Comparison of ENCODE assay signal across 8 cellular contexts in genomic region chr5:141701341-141702119, GRCh38. TPM values are rescaled to one million over a fixed set of nuclear protein-coding genes. Genes with fewer than 3 reads are reported as not detected.
DNase-seq lines count a peak whose midpoint lies in the region; ATAC-seq lines count a peak whose summit lies in the region.

No MANE protein-coding gene starts in this region.

- H3K27me3 Mint-ChIP-seq in activated T-helper 1 cell treated with anti-CD3 and anti-CD28 coated beads, Interleukin-12 subunit alpha, Interleukin-12 subunit beta, Interleukin-2, Interleukin-4 antibody, amounts not matched to agents 30 ng/mL and 10 ng/mL and 1 ng/mL, durations not matched to agents 14 hours and 24 hours and 36 hours (ENCODE audit: insufficient read depth) = peaks cover 45% of the 10 kb centered on the region

- H2AFZ ChIP-seq in neuronal stem cell (ENCODE audit: low read length) = peak overlapping the region; percentile 89

- H3K4me1 Mint-ChIP-seq in activated T-helper 1 cell treated with anti-CD3 and anti-CD28 coated beads, Interleukin-12 subunit alpha, Interleukin-12 subunit beta, Interleukin-2, Interleukin-4 antibody, amounts not matched to agents 30 ng/mL and 10 ng/mL and 1 ng/mL, durations not matched to agents 14 hours and 24 hours and 36 hours (ENCODE audit: low read depth) = peaks cover 12% of the 10 kb centered on the region

- H4K8ac ChIP-seq in neuronal stem cell (ENCODE audit: low read depth, low read length) = no peak overlapping the region

- WGBS in neuronal stem cell (ENCODE audit: extremely low coverage in 2 of 2, insufficient read length in 2 of 2, insufficient replicate concordance in 1 of 2), 2 donors = no CpG with 5 or more reads among the region's 16 CpGs

- H3K14ac ChIP-seq in neuronal stem cell (ENCODE audit: low read length) = no peak overlapping the region

- H4K91ac ChIP-seq in neuronal stem cell (ENCODE audit: low read depth, low read length, poor library complexity) = no peak overlapping the region

- H2BK5ac ChIP-seq in neuronal stem cell (ENCODE audit: low read length) = no peak overlapping the region

- H2AK5ac ChIP-seq in neuronal stem cell (ENCODE audit: low read depth, low read length) = no peak overlapping the region

- no peaks in the 10 kb centered on the region for H3K9me3 ChIP-seq in neuronal stem cell (replicated peaks in 1 of 2; ENCODE audit: control insufficient read depth in 2 of 2, insufficient read depth in 1 of 2, low read depth in 1 of 2, low read length in 2 of 2)

- H3K4me2 ChIP-seq in neuronal stem cell (ENCODE audit: insufficient read depth, low read length, poor library complexity, severe bottlenecking) = no peak overlapping the region

- no peak overlapping the region for H3K23ac ChIP-seq in neuronal stem cell (ENCODE audit: low read depth, low read length, poor library complexity)

- ATAC-seq in GM19035 (IDR thresholded peaks at IDR 0.05; ENCODE audit: unreplicated experiment) = peak; percentile 51
- peak; percentile 64 for ATAC-seq in HG02588 (IDR thresholded peaks at IDR 0.05; ENCODE audit: unreplicated experiment)
- ATAC-seq in esophagus mucosa = no peak
- no peak for ATAC-seq in GM21526 (IDR thresholded peaks at IDR 0.05; ENCODE audit: low FRiP score, unreplicated experiment)

- no peaks in the 10 kb centered on the region for H3K9me3 Mint-ChIP-seq in activated T-helper 1 cell treated with anti-CD3 and anti-CD28 coated beads, Interleukin-12 subunit alpha, Interleukin-12 subunit beta, Interleukin-2, Interleukin-4 antibody, amounts not matched to agents 30 ng/mL and 10 ng/mL and 1 ng/mL, durations not matched to agents 14 hours and 24 hours and 36 hours

- H2BK15ac ChIP-seq in neuronal stem cell (ENCODE audit: low read length) = no peak overlapping the region

- no peak overlapping the region for H3K27ac ChIP-seq in neuronal stem cell (replicated peaks; ENCODE audit: low read length)

- H3K36me3 Mint-ChIP-seq in activated T-helper 1 cell treated with anti-CD3 and anti-CD28 coated beads, Interleukin-12 subunit alpha, Interleukin-12 subunit beta, Interleukin-2, Interleukin-4 antibody, amounts not matched to agents 30 ng/mL and 10 ng/mL and 1 ng/mL, durations not matched to agents 14 hours and 24 hours and 36 hours (ENCODE audit: low read depth) = no peaks in the 10 kb centered on the region

- no peak overlapping the region for H3K4me3 ChIP-seq in neuronal stem cell (ENCODE audit: low read length in 2 of 2)

- no peak overlapping the region for H2BK12ac ChIP-seq in neuronal stem cell (ENCODE audit: low read length)

- H3K9ac ChIP-seq in neuronal stem cell (ENCODE audit: low read depth, low read length, poor library complexity) = no peak overlapping the region

- H3K79me1 ChIP-seq in neuronal stem cell (ENCODE audit: low read depth, low read length) = no peaks in the 10 kb centered on the region

- H3K18ac ChIP-seq in neuronal stem cell (ENCODE audit: low read length) = peak overlapping the region; percentile 15

- peaks cover 4 to 10% of the 10 kb centered on the region in 2 donors for H3K4me1 ChIP-seq in neuronal stem cell (ENCODE audit: control insufficient read depth in 2 of 2, insufficient read depth in 1 of 2, low read depth in 1 of 2, low read length in 2 of 2)

- H2BK120ac ChIP-seq in neuronal stem cell (ENCODE audit: low read depth, low read length) = no peak overlapping the region

- intact Hi-C loops in activated T-helper 1 cell treated with anti-CD3 and anti-CD28 coated beads, Interleukin-12 subunit alpha, Interleukin-12 subunit beta, Interleukin-2, Interleukin-4 antibody, amounts not matched to agents 30 ng/mL and 10 ng/mL and 1 ng/mL, durations not matched to agents 14 hours and 24 hours and 36 hours (cut with micrococcal nuclease) = loop anchor here (1.0 to 2.0 kb wide), 6 partner anchors 8 to 268 kb away; partner anchors contain the start of gene RNF14

- peaks cover 0 to 86% (median 36%) of the 10 kb centered on the region in 3 experiments for H3K27me3 ChIP-seq in neuronal stem cell (ENCODE audit: control insufficient read depth in 3 of 3, insufficient read depth in 3 of 3, low read depth in 1 of 3, low read length in 3 of 3)

- H3K27ac Mint-ChIP-seq in activated T-helper 1 cell treated with anti-CD3 and anti-CD28 coated beads, Interleukin-12 subunit alpha, Interleukin-12 subunit beta, Interleukin-2, Interleukin-4 antibody, amounts not matched to agents 30 ng/mL and 10 ng/mL and 1 ng/mL, durations not matched to agents 14 hours and 24 hours and 36 hours = no peak overlapping the region

- no peak for DNase-seq in activated T-helper 1 cell treated with anti-CD3 and anti-CD28 coated beads, Interleukin-12 subunit alpha, Interleukin-12 subunit beta, Interleukin-2, Interleukin-4 antibody, amounts not matched to agents 30 ng/mL and 10 ng/mL and 1 ng/mL, durations not matched to agents 14 hours and 24 hours and 36 hours (ENCODE audit: low spot score)
- no peak for DNase-seq in neuronal stem cell (ENCODE audit: low spot score)
- DNase-seq in MV-4-11 (lab: John Stamatoyannopoulos, UW) = no peak
- no peak for DNase-seq in SHP77 treated with DMSO at 0.1 percent for 48 hours (lab: John Stamatoyannopoulos, UW)

- H3K4ac ChIP-seq in neuronal stem cell (ENCODE audit: low read length) = no peak overlapping the region

- H3K4me3 Mint-ChIP-seq in activated T-helper 1 cell treated with anti-CD3 and anti-CD28 coated beads, Interleukin-12 subunit alpha, Interleukin-12 subunit beta, Interleukin-2, Interleukin-4 antibody, amounts not matched to agents 30 ng/mL and 10 ng/mL and 1 ng/mL, durations not matched to agents 14 hours and 24 hours and 36 hours = peak overlapping the region; percentile 74

- no peaks in the 10 kb centered on the region for H3K36me3 ChIP-seq in neuronal stem cell (replicated peaks in 1 of 2; ENCODE audit: control insufficient read depth in 2 of 2, insufficient read depth in 2 of 2, low read length in 2 of 2)

RNA-seq across cellular contexts. Expression of gene ARAP3, which starts 19.5 kb away (rescaled TPM):
- 7.1 and 7.2 TPM in 2 replicates for total RNA-seq in activated T-helper 1 cell treated with anti-CD3 and anti-CD28 coated beads, Interleukin-12 subunit alpha, Interleukin-12 subunit beta, Interleukin-2, Interleukin-4 antibody, amounts not matched to agents 30 ng/mL and 10 ng/mL and 1 ng/mL, durations not matched to agents 14 hours and 24 hours and 36 hours
- 19.7 TPM for polyA plus RNA-seq in neuronal stem cell (2013, experiment 1 of 2)
- polyA plus RNA-seq in neuronal stem cell (2013, experiment 2 of 2) = 19.5 TPM
- total RNA-seq in esophagus mucosa = 3.3 TPM

RNA-seq across cellular contexts. Expression of gene FCHSD1, which starts 50.3 kb away (rescaled TPM):
- total RNA-seq in activated T-helper 1 cell treated with anti-CD3 and anti-CD28 coated beads, Interleukin-12 subunit alpha, Interleukin-12 subunit beta, Interleukin-2, Interleukin-4 antibody, amounts not matched to agents 30 ng/mL and 10 ng/mL and 1 ng/mL, durations not matched to agents 14 hours and 24 hours and 36 hours = 37.0 and 37.1 TPM in 2 replicates
- polyA plus RNA-seq in neuronal stem cell (2013, experiment 1 of 2) = 11.3 TPM
- polyA plus RNA-seq in neuronal stem cell (2013, experiment 2 of 2) = 10.9 TPM
- 5.8 TPM for total RNA-seq in esophagus mucosa

Comparison
In these comparisons a context has a peak if more than half of its experiments do, and no peak if none do; other contexts are left out.
1. ATAC-seq: peak in GM19035 (single experiment) and HG02588 (single experiment); none in esophagus mucosa (single experiment) and GM21526 (single experiment).